ENCODE assay signal across 8 cellular contexts in genomic region chr5:671459-672328, GRCh38. TPM values are rescaled to one million over a fixed set of nuclear protein-coding genes. Genes with fewer than 3 reads are reported as not detected.
DNase-seq lines count a peak whose midpoint lies in the region; ATAC-seq and TF ChIP-seq lines count a peak whose summit lies in the region.

No MANE protein-coding gene starts in this region.

- H3K4me3 ChIP-seq in DOHH2 (ENCODE audit: low read length) (no peak overlapping the region), HCT116 (replicated peaks in 1 of 2; ENCODE audit: low read depth in 1 of 2, low read length in 2 of 2) (no peak overlapping the region)

- H2AFZ ChIP-seq in HCT116 (ENCODE audit: low read depth, low read length, poor library complexity, severe bottlenecking) = no peak overlapping the region

- H3K27me3 Mint-ChIP-seq in immature natural killer cell (ENCODE audit: low read depth in 3 of 3) = peaks cover 2 to 9% (median 5%) of the 10 kb centered on the region in 3 donors

- peak; percentile 95 for TF ChIP-seq RAD21 in HCT116 (IDR thresholded peaks at IDR 0.05; ENCODE audit: low read depth)

- CTCF ChIA-PET in HCT116 (lab: Charles Lee) = no interaction called here

- H3K79me2 ChIP-seq in DOHH2 (ENCODE audit: control insufficient read depth, low read length) (no peaks in the 10 kb centered on the region), HCT116 (ENCODE audit: insufficient read depth, low read length) (no peaks in the 10 kb centered on the region)

- POLR2A ChIA-PET in HCT116 (lab: Charles Lee) = no interaction called here

- in situ Hi-C loops in T47D (cut with HindIII; ENCODE audit: low pct_unique_long_range_greater_than_20kb, low sequenced_read_pairs) = no loop called here

- no peaks in the 10 kb centered on the region for H3F3A ChIP-seq in DOHH2 (ENCODE audit: control insufficient read depth, insufficient read depth)

- no peak overlapping the region for H3K4me2 ChIP-seq in DOHH2 (ENCODE audit: low read length)
- H3K4me2 ChIP-seq in HCT116 (ENCODE audit: low read length) = peak overlapping the region; percentile 37

- H3K4me1 ChIP-seq in DOHH2 (ENCODE audit: control insufficient read depth, low read length) = peaks cover 7% of the 10 kb centered on the region; the same call in 1 of the 2 replicates
- H3K4me1 ChIP-seq in HCT116 (ENCODE audit: control insufficient read depth in 1 of 2, insufficient read depth in 2 of 2, low read length in 2 of 2) = peaks cover 0 to 33% of the 10 kb centered on the region in 2 experiments; a peak in 2 of 4 replicates

- no TSS peak for BruUV-seq in HCT116 (replicated peaks; lab: Mats Ljungman, UMichigan)

- H3K27me3 ChIP-seq in DOHH2 (ENCODE audit: control insufficient read depth, low read length) (peaks cover 13% of the 10 kb centered on the region), HCT116 (ENCODE audit: insufficient read depth, low read length) (no peaks in the 10 kb centered on the region)

- no peaks in the 10 kb centered on the region for H3K9me3 Mint-ChIP-seq in immature natural killer cell

- H3K9me2 ChIP-seq in DOHH2 (replicated peaks; ENCODE audit: control insufficient read depth, low read length) (no peaks in the 10 kb centered on the region), HCT116 (ENCODE audit: insufficient read depth) (no peaks in the 10 kb centered on the region)

- H3K4me1 Mint-ChIP-seq in immature natural killer cell = peaks cover 5 to 8% of the 10 kb centered on the region in 2 donors

- no peak for TF ChIP-seq POLR2A in HCT116 (IDR thresholded peaks at IDR 0.05; ENCODE audit: borderline replicate concordance, extremely low read depth, insufficient read depth, insufficient read length)

- H3K9me3 ChIP-seq in DOHH2 (ENCODE audit: control insufficient read depth, insufficient read depth, low read length) (no peaks in the 10 kb centered on the region), HCT116 (ENCODE audit: control insufficient read depth in 1 of 2, insufficient read depth in 1 of 2, low read depth in 1 of 2, low read length in 2 of 2) (no peaks in the 10 kb centered on the region)

- peak; percentile 87 for TF ChIP-seq CTCF in DOHH2 (IDR thresholded peaks at IDR 0.05; ENCODE audit: low read depth, low read length, poor library complexity, severe bottlenecking)
- TF ChIP-seq CTCF in HCT116 (IDR thresholded peaks at IDR 0.05 in 2 of 3, conservative IDR thresholded peaks at IDR 0.05 in 1 of 3; ENCODE audit: borderline replicate concordance in 1 of 3, insufficient read depth in 1 of 3, low read depth in 2 of 3, low read length in 2 of 3) = peak; percentile 86 to 93 (median 92)

- DNase-seq in HCT116 (ENCODE audit: low read depth, low spot score) (no peak), NCI-H146 (lab: John Stamatoyannopoulos, UW) (peak; percentile 54), UCSD-AML1 (lab: John Stamatoyannopoulos, UW; ENCODE audit: unreplicated experiment) (peak; percentile 58), T47D (ENCODE audit: low read depth in 1 of 2, low spot score in 1 of 2) (peak; percentile 81 to 91), immature natural killer cell (peak; percentile 47 to 51 (median 49)), COLO829 (ENCODE audit: low spot score) (no peak)
- peak; percentile 64 for DNase-seq in stimulated activated CD4-positive, alpha-beta T cell treated with anti-CD3 and anti-CD28 coated beads, Interleukin-12 subunit alpha, Interleukin-12 subunit beta, amount 100 ng/mL, for 4 hours

- 0 out of 2 replicates have a peak overlapping the region, but pooled peaks have one; percentile 8 for H3K9ac ChIP-seq in HCT116 (ENCODE audit: low read length)

- intact Hi-C loops in HCT116 (cut with micrococcal nuclease) = loop anchor here (2.0 to 10.0 kb wide), 2 partner anchors 231 to 493 kb away; no protein-coding TSS in a partner anchor

- peaks cover 5% of the 10 kb centered on the region for H4K20me1 ChIP-seq in DOHH2 (ENCODE audit: control insufficient read depth, insufficient read depth, low read depth, low read length)
- no peaks in the 10 kb centered on the region for H4K20me1 ChIP-seq in HCT116 (ENCODE audit: insufficient read depth)

- H3K36me3 ChIP-seq in DOHH2 (ENCODE audit: control insufficient read depth, low read length) (peaks cover 5% of the 10 kb centered on the region; the same call in 1 of the 2 replicates), HCT116 (ENCODE audit: control insufficient read depth in 1 of 2, insufficient read depth in 2 of 2, low read length in 2 of 2) (0 out of 4 replicates have a peak, but pooled peaks cover 0 to 3% of the 10 kb centered on the region in 2 experiments)

- RAD21 ChIA-PET in HCT116 (lab: Charles Lee; ENCODE audit: low non-redundant PET in 1 of 2, low total read pairs in 2 of 2, uncharacterized antibody in 2 of 2, unreplicated experiment in 2 of 2) = no interaction called here

- H3K27ac Mint-ChIP-seq in immature natural killer cell = no peak overlapping the region

- peaks cover 6 to 7% (median 6%) of the 10 kb centered on the region in 3 donors for H3K36me3 Mint-ChIP-seq in immature natural killer cell

- no peak overlapping the region for H3K27ac ChIP-seq in DOHH2 (ENCODE audit: low read depth, low read length)
- no peak overlapping the region for H3K27ac ChIP-seq in HCT116 (ENCODE audit: low read depth, low read length)

- ATAC-seq in HCT116 = peak; percentile 77

- H3K4me3 Mint-ChIP-seq in immature natural killer cell = no peak overlapping the region

TF ChIP-seq in HCT116, 20 proteins besides CTCF, POLR2A, EP300 and RAD21:
- TF ChIP-seq EZH2phosphoT487 (IDR thresholded peaks at IDR 0.05; ENCODE audit: borderline replicate concordance) (no peak), CBX3 (IDR thresholded peaks at IDR 0.05; ENCODE audit: low read depth) (no peak), EZH2 (IDR thresholded peaks at IDR 0.05) (no peak), JUND (IDR thresholded peaks at IDR 0.05) (no peak), ZBTB33 (IDR thresholded peaks at IDR 0.05; ENCODE audit: extremely low read depth, insufficient replicate concordance, low read length) (no peak), YY1 (IDR thresholded peaks at IDR 0.05; ENCODE audit: extremely low read depth, insufficient replicate concordance, low read depth, low read length) (no peak), CEBPB (IDR thresholded peaks at IDR 0.05; ENCODE audit: low read depth) (no peak), EGR1 (IDR thresholded peaks at IDR 0.05; ENCODE audit: low read depth) (no peak), SRF (IDR thresholded peaks at IDR 0.05; ENCODE audit: low read depth) (no peak), POLR2AphosphoS5 (IDR thresholded peaks at IDR 0.05; ENCODE audit: low read depth, low read length) (no peak), ELF1 (IDR thresholded peaks at IDR 0.05; ENCODE audit: borderline replicate concordance, low read depth) (no peak), ZNF274 (IDR thresholded peaks at IDR 0.05; ENCODE audit: low read depth, low read length) (no peak), ATF3 (IDR thresholded peaks at IDR 0.05) (no peak), TCF7L2 (IDR thresholded peaks at IDR 0.05; ENCODE audit: borderline replicate concordance, extremely low read depth, insufficient read depth, insufficient read length) (no peak), ZFX (IDR thresholded peaks at IDR 0.05) (no peak), SP1 (IDR thresholded peaks at IDR 0.05; ENCODE audit: low read depth) (no peak), MAX (IDR thresholded peaks at IDR 0.05) (no peak)

RNA-seq across cellular contexts. Expression of gene TPPP, which starts 21.5 kb away (rescaled TPM):
- total RNA-seq in HCT116 (2021; ENCODE audit: unreplicated experiment) = 3.9 TPM
- polyA plus RNA-seq in HCT116 (2012) = 3.9 and 4.3 TPM in 2 replicates
- under 1 TPM in 2 of 3 donors, not detected in 1; 0.19 TPM for polyA plus RNA-seq in immature natural killer cell

RNA-seq across cellular contexts. Expression of gene CEP72, which starts 59.6 kb away (rescaled TPM):
- 25.6 TPM for total RNA-seq in HCT116 (2021; ENCODE audit: unreplicated experiment)
- polyA plus RNA-seq in HCT116 (2012) = 12.9 and 13.5 TPM in 2 replicates
- 1 to 10 TPM; 1.9 to 4.0 (median 2.5) TPM for polyA plus RNA-seq in immature natural killer cell

Comparison
In these comparisons a context has a peak if more than half of its experiments do, and no peak if none do; other contexts are left out.
1. DNase-seq: peak in NCI-H146 (single experiment), UCSD-AML1 (single experiment), T47D (2 of 2), immature natural killer cell (3 of 3) and stimulated activated CD4-positive, alpha-beta T cell treated with anti-CD3 and anti-CD28 coated beads, Interleukin-12 subunit alpha, Interleukin-12 subunit beta, amount 100 ng/mL, for 4 hours (single experiment); none in HCT116 (single experiment) and COLO829 (single experiment).